Comparison of ENCODE assay signal across 1 cellular context in the genomic region with DNA sequence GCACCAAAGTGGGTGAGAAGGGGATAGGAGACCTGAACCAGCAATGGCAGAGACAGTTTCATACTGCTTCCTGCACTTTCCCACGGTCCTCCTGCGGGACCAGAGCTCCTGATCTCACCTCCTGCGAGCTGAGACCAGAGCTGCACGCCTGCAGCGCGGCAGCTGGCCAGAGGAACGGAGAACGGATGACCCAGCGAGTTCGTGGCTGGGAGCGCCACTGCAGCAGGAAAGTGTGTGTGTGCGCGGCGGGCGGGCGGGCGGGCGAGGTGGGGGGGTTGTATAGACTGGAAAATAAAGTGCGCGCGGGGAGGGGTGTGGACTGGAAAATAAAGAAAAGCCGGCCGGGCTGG.
TF ChIP-seq lines count a peak whose summit lies in the region.

No MANE protein-coding gene starts in this region.

TF ChIP-seq in HepG2, 621 proteins besides CTCF, POLR2A, EP300 and RAD21 (continued from another document):
- TF ChIP-seq, protein P1, sequence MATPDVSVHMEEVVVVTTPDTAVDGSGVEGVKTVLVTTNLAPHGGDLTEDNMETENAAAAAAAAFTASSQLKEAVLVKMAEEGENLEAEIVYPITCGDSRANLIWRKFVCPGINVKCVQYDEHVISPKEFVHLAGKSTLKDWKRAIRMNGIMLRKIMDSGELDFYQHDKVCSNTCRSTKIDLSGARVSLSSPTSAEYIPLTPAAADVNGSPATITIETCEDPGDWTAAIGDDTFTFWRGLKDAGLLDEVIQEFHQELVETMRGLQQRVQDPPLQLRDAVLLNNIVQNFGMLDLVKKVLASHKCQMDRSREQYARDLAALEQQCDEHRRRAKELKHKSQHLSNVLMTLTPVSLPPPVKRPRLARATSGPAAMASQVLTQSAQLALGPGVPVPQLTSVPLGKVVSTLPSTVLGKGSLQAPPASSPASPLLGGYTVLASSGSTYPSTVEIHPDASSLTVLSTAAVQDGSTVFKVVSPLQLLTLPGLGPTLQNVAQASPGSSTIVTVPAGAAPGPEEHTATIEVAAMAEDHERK (CRISPR knock-in tag; IDR thresholded peaks at IDR 0.05; ENCODE audit: low read depth): no peak
- TF ChIP-seq, protein P2, sequence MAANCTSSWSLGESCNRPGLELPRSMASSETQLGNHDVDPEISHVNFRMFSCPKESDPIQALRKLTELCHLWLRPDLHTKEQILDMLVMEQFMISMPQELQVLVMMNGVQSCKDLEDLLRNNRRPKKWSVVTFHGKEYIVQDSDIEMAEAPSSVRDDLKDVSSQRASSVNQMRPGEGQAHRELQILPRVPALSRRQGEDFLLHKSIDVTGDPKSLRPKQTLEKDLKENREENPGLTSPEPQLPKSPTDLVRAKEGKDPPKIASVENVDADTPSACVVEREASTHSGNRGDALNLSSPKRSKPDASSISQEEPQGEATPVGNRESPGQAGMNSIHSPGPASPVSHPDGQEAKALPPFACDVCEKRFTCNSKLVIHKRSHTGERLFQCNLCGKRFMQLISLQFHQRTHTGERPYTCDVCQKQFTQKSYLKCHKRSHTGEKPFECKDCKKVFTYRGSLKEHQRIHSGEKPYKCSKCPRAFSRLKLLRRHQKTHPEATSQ (CRISPR knock-in tag; IDR thresholded peaks at IDR 0.05; ENCODE audit: borderline replicate concordance): no peak
- TF ChIP-seq KMT2A (CRISPR knock-in tag; IDR thresholded peaks at IDR 0.05): no peak
